In genomic region chr19:52527134-52527953, GRCh38 we compare ENCODE assay signal across 8 cellular contexts. TPM values are rescaled to one million over a fixed set of nuclear protein-coding genes. Genes with fewer than 3 reads are reported as not detected.
A peak's percentile ranks its signal among the peaks of the same experiment; 100 is the strongest.
DNase-seq lines count a peak whose midpoint lies in the region; ATAC-seq and TF ChIP-seq lines count a peak whose summit lies in the region.

ZNF808 (plus strand) TSS chr19:52527668; CDS start chr19:52543285, 15,617 bp downstream.

- peak within 1 kb of the TSS; percentile 85 for H3K4me3 ChIP-seq in iPS-11a (ENCODE audit: low read depth, low read length)
- H3K4me3 ChIP-seq in skeletal muscle cell (ENCODE audit: low read depth, low read length), result peak within 1 kb of the TSS; percentile 61

- H3K36me3 Mint-ChIP-seq in brain, result no peaks in the 10 kb centered on the region

- ATAC-seq in GM18511 (IDR thresholded peaks at IDR 0.05; ENCODE audit: unreplicated experiment) (peak; percentile 92), HG03025 (IDR thresholded peaks at IDR 0.05; ENCODE audit: low FRiP score, unreplicated experiment) (peak; percentile 76)

- peaks cover 10% of the 10 kb centered on the region for H3K27me3 Mint-ChIP-seq in brain

- H3K4me1 Mint-ChIP-seq in brain, result peaks cover 21% of the 10 kb centered on the region

- DNase-seq in NCI-H2081 treated with DMSO at 0.1 percent for 48 hours (lab: John Stamatoyannopoulos, UW) (peak; percentile 38), UCSD-AML1 (lab: John Stamatoyannopoulos, UW; ENCODE audit: unreplicated experiment) (peak; percentile 94), skeletal muscle cell (ENCODE audit: low read depth) (peak; percentile 55), NCI-H446 treated with DMSO at 0.1 percent for 48 hours (lab: John Stamatoyannopoulos, UW) (no peak)

- peaks cover 0 to 3% (median 0%) of the 10 kb centered on the region in 5 experiments for H3K9me3 Mint-ChIP-seq in brain

- peak; percentile 58 to 73 for TF ChIP-seq CTCF in brain (conservative IDR thresholded peaks at IDR 0.05)

- peak within 1 kb of the TSS; percentile 94 to 99 (median 98) for H3K4me3 Mint-ChIP-seq in brain

- H3K27ac Mint-ChIP-seq in brain, result peak within 1 kb of the TSS; percentile 64 to 96 (median 96)

RNA-seq across cellular contexts. Expression of gene ZNF808, which starts in this region (rescaled TPM):
- 1.8 TPM for polyA plus RNA-seq in brain (ENCODE audit: insufficient read depth, low read depth, low replicate concordance)
